ENCODE assay signal across 7 cellular contexts in the genomic region with DNA sequence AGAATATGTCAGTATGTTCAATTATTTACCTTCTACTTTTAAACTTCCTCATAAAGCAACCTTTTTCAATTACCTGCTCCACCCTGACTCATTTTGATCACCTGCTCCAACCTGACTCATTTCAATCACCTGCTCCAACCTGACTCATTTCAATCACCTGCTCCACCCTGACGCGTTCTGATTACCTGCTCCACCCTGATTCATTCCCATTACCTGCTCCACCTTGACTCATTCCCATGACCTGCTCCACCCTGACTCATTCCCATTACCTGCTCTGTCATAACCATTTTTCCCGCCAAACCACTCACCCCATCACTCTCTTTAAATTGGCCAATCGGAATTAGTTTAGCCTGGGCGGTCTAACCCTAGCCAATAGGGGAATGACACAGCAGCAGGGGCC. TPM values are rescaled to one million over a fixed set of nuclear protein-coding genes. Genes with fewer than 3 reads are reported as not detected.
DNase-seq lines count a peak whose midpoint lies in the region; ATAC-seq and TF ChIP-seq lines count a peak whose summit lies in the region.
"Not testable (repeated sequence)": the region's sequence is repeated elsewhere in the genome, so short reads cannot be mapped to it uniquely, and the experiment has no call there.

No MANE protein-coding gene starts in this region.

- not testable (repeated sequence) for BruUV-seq in HCT116 (replicated peaks; lab: Mats Ljungman, UMichigan); PC-3 (replicated peaks; lab: Mats Ljungman, UMichigan)

- peaks cover 35 to 46% of the 10 kb centered on the region in 2 experiments for H3K4me1 ChIP-seq in HCT116 (ENCODE audit: control insufficient read depth in 1 of 2, insufficient read depth in 2 of 2, low read length in 2 of 2)
- H3K4me1 ChIP-seq in PC-3 (ENCODE audit: insufficient read depth, low read length); colonic mucosa: not testable (repeated sequence)

- not testable (repeated sequence) for H3K9me2 ChIP-seq in HCT116 (ENCODE audit: insufficient read depth); PC-3 (replicated peaks; ENCODE audit: low read length)

- H2AFZ ChIP-seq in HCT116 (ENCODE audit: low read depth, low read length, poor library complexity, severe bottlenecking); PC-3 (ENCODE audit: low read length): not testable (repeated sequence)

- CTCF ChIA-PET in HCT116 (lab: Charles Lee); PC-3 (lab: Charles Lee): not testable (repeated sequence)

- H3K4me3 ChIP-seq in HCT116 (replicated peaks in 1 of 2; ENCODE audit: low read depth in 1 of 2, low read length in 2 of 2); PC-3 (ENCODE audit: low read length); colonic mucosa: not testable (repeated sequence)

- 0 out of 2 replicates have a peak, but pooled peaks have one; percentile 26 for ATAC-seq in HCT116
- ATAC-seq in PC-3, result not testable (repeated sequence)

- DNase-seq in COLO668 (lab: John Stamatoyannopoulos, UW; ENCODE audit: unreplicated experiment) (peak; percentile 13), HCT116 (ENCODE audit: low read depth, low spot score) (peak; percentile 83), PC-3 (peak; percentile 56), colonic mucosa (peak; percentile 52), kidney tubule cell (ENCODE audit: low spot score) (peak; percentile 71), renal cortical epithelial cell (ENCODE audit: low read depth) (peak; percentile 57)
- DNase-seq in activated CD8-positive, alpha-beta memory T cell treated with anti-CD3 and anti-CD28 coated beads for 24 hours, result peak; percentile 30

- RAD21 ChIA-PET in HCT116 (lab: Charles Lee; ENCODE audit: low non-redundant PET in 1 of 2, low total read pairs in 2 of 2, uncharacterized antibody in 2 of 2, unreplicated experiment in 2 of 2), result not testable (repeated sequence)

- H3K27me3 ChIP-seq in HCT116 (ENCODE audit: insufficient read depth, low read length); PC-3 (ENCODE audit: low read length); colonic mucosa: not testable (repeated sequence)

- not testable (repeated sequence) for H3K36me3 ChIP-seq in HCT116 (ENCODE audit: control insufficient read depth in 1 of 2, insufficient read depth in 2 of 2, low read length in 2 of 2); PC-3 (ENCODE audit: low read depth, low read length); colonic mucosa

- not testable (repeated sequence) for TF ChIP-seq RAD21 in HCT116 (IDR thresholded peaks at IDR 0.05; ENCODE audit: low read depth)

- H3K27ac ChIP-seq in HCT116 (ENCODE audit: low read depth, low read length); PC-3 (ENCODE audit: low read length); colonic mucosa: not testable (repeated sequence)

- POLR2A ChIA-PET in HCT116 (lab: Charles Lee), result interaction anchor here (1.0 kb wide), 1 partner anchor 25 kb away, joined by 4 read pairs; no protein-coding TSS in a partner anchor
- POLR2A ChIA-PET in PC-3 (lab: Charles Lee; ENCODE audit: unreplicated experiment), result not testable (repeated sequence)

- not testable (repeated sequence) for H3K9me3 ChIP-seq in HCT116 (ENCODE audit: control insufficient read depth in 1 of 2, insufficient read depth in 1 of 2, low read depth in 1 of 2, low read length in 2 of 2); PC-3 (ENCODE audit: low read length); colonic mucosa

- not testable (repeated sequence) for H3K9ac ChIP-seq in HCT116 (ENCODE audit: low read length); PC-3 (ENCODE audit: low read length); colonic mucosa (ENCODE audit: low read depth in 2 of 2, low read length in 2 of 2)

- intact Hi-C loops in HCT116 (cut with micrococcal nuclease); PC-3 (cut with micrococcal nuclease); colonic mucosa (cut with DNase I): not testable (repeated sequence)

- H3F3A ChIP-seq in PC-3 (ENCODE audit: low read length, unreplicated experiment), result not testable (repeated sequence)

- not testable (repeated sequence) for TF ChIP-seq CTCF in HCT116 (IDR thresholded peaks at IDR 0.05 in 2 of 3, conservative IDR thresholded peaks at IDR 0.05 in 1 of 3; ENCODE audit: borderline replicate concordance in 1 of 3, insufficient read depth in 1 of 3, low read depth in 2 of 3, low read length in 2 of 3); PC-3 (conservative IDR thresholded peaks at IDR 0.05; ENCODE audit: low read depth, low read length); colonic mucosa (IDR thresholded peaks at IDR 0.05)

- not testable (repeated sequence) for H4K20me1 ChIP-seq in HCT116 (ENCODE audit: insufficient read depth); PC-3 (ENCODE audit: low read length)

- H3K4me2 ChIP-seq in HCT116 (ENCODE audit: low read length); PC-3 (ENCODE audit: low read length): not testable (repeated sequence)

- not testable (repeated sequence) for H3K79me2 ChIP-seq in HCT116 (ENCODE audit: insufficient read depth, low read length); PC-3 (ENCODE audit: low read length)

- TF ChIP-seq POLR2A in HCT116 (IDR thresholded peaks at IDR 0.05; ENCODE audit: borderline replicate concordance, extremely low read depth, insufficient read depth, insufficient read length), result not testable (repeated sequence)

TF ChIP-seq in HCT116, 20 proteins besides CTCF, POLR2A, EP300 and RAD21:
- TF ChIP-seq SP1 (IDR thresholded peaks at IDR 0.05; ENCODE audit: low read depth) (peak; percentile 80), JUND (IDR thresholded peaks at IDR 0.05) (peak; percentile 86), CEBPB (IDR thresholded peaks at IDR 0.05; ENCODE audit: low read depth) (peak; percentile 42; the same call in 1 of the 2 replicates), MAX (IDR thresholded peaks at IDR 0.05) (peak; percentile 72), CBX3 (IDR thresholded peaks at IDR 0.05; ENCODE audit: low read depth) (peak; percentile 71; the same call in 1 of the 2 replicates), FOSL1 (IDR thresholded peaks at IDR 0.05; ENCODE audit: low read depth) (peak; percentile 84)

RNA-seq across cellular contexts. Expression of gene AMN1, which starts 29.5 kb away (rescaled TPM):
- total RNA-seq in HCT116 (2021; ENCODE audit: unreplicated experiment) (26.9 TPM), PC-3 (2014; rRNA removed) (2.1 and 3.9 TPM in 2 replicates), colonic mucosa (1 to 10 TPM; 4.4 to 4.8 TPM), renal cortical epithelial cell (11.1 and 12.1 TPM in 2 replicates)
- 24.5 and 31.4 TPM in 2 replicates for polyA plus RNA-seq in HCT116 (2012)

Comparison
In these comparisons a context has a peak if more than half of its experiments do, and no peak if none do; other contexts are left out.
1. DNase-seq: peak in every context shown above with its lines; median percentile 83 in HCT116; 71 in kidney tubule cell; 57 in renal cortical epithelial cell; 56 in PC-3; 52 in colonic mucosa; 30 in activated CD8-positive, alpha-beta memory T cell treated with anti-CD3 and anti-CD28 coated beads for 24 hours; 13 in COLO668.